16 cellular contexts compared by ENCODE assay signal in the genomic region with DNA sequence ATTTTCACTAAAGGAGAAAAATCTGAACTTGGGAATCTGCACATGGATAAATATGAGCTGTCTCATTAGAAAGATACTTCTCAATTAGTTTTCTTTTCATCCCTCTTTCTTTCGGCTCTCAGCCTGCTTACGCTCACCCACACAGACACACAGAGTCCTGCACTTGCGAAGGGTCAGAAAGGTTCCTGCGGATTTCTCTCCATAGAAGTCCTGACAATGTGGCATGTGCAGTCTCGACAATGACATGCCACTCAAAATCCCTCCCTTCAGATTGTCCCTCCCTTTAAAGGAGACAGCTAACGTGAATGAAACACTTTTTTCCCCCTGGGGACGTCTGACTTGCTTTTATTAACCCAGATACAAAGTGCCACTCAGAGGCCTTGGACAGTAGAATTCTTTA.
"Had no signal": no experiment of that assay in that cellular context is flagged by ENCODE, and none has a peak within 500 bp of the region (broad histone marks: within the 10 kb centered on the region; RNA-seq: fewer than 3 reads in every experiment).

No MANE protein-coding gene starts in this region.

- DNase-seq: activated CD4-positive, alpha-beta T cell treated with anti-CD3 and anti-CD28 coated beads, Interleukin-2, amount 10 ng/mL, durations not matched to agents 24 days and 14 days; activated CD4-positive, CD25-positive, alpha-beta regulatory T cell; activated CD8-positive, alpha-beta memory T cell treated with anti-CD3 and anti-CD28 coated beads, Interleukin-2, amount 50 U/mL, for 4 hours; activated CD8-positive, alpha-beta T cell treated with anti-CD3 and anti-CD28 coated beads, Interleukin-2, amount 10 ng/mL, durations not matched to agents 7 days and 5 days; activated naive CD8-positive, alpha-beta T cell treated with anti-CD3 and anti-CD28 coated beads for 36 hours; activated T-cell treated with anti-CD3 and anti-CD28 coated beads, Interleukin-2, amount 50 U/mL, for 72 hours; amygdala; body of pancreas; effector memory CD4-positive, alpha-beta T cell; head of caudate nucleus; left colon; naive thymus-derived CD8-positive, alpha-beta T cell; SW 1271; thyroid gland had no signal

- H3K9me3 ChIP-seq: body of pancreas, thyroid gland had no signal

- ATAC-seq: activated CD8-positive, alpha-beta T cell treated with anti-CD3 and anti-CD28 coated beads, Interleukin-2, amount 10 ng/mL, durations not matched to agents 7 days and 5 days; activated T-cell treated with anti-CD3 and anti-CD28 coated beads, Interleukin-2, amount 50 U/mL, for 72 hours; body of pancreas; left colon; naive thymus-derived CD8-positive, alpha-beta T cell; stimulated activated effector memory CD8-positive, alpha-beta T cell treated with anti-CD3 and anti-CD28 coated beads, Interleukin-12 subunit alpha, Interleukin-12 subunit beta, amount 100 ng/mL, for 72 hours had no signal

- H3K4me1 ChIP-seq: body of pancreas, thyroid gland had no signal

- H3K27me3 ChIP-seq: body of pancreas, thyroid gland had no signal

- H3K27ac ChIP-seq: body of pancreas, thyroid gland had no signal

- H3K4me3 ChIP-seq: body of pancreas, thyroid gland had no signal

- H3K27ac Mint-ChIP-seq: activated CD4-positive, alpha-beta T cell treated with anti-CD3 and anti-CD28 coated beads, Interleukin-2, amount 10 ng/mL, durations not matched to agents 24 days and 14 days; activated CD8-positive, alpha-beta T cell treated with anti-CD3 and anti-CD28 coated beads, Interleukin-2, amount 10 ng/mL, durations not matched to agents 7 days and 5 days; activated naive CD8-positive, alpha-beta T cell treated with anti-CD3 and anti-CD28 coated beads for 36 hours; activated T-cell treated with anti-CD3 and anti-CD28 coated beads, Interleukin-2, amount 50 U/mL, for 72 hours; naive thymus-derived CD8-positive, alpha-beta T cell; stimulated activated effector memory CD8-positive, alpha-beta T cell treated with anti-CD3 and anti-CD28 coated beads, Interleukin-12 subunit alpha, Interleukin-12 subunit beta, amount 100 ng/mL, for 72 hours; T-helper 2 cell treated with Interferon-gamma antibody and Interleukin-4, amounts not matched to agents 5 μg/mL and 100 μg/mL, for 36 hours had no signal

- H3K36me3 ChIP-seq: thyroid gland had no signal

- H3K36me3 Mint-ChIP-seq: activated naive CD8-positive, alpha-beta T cell treated with anti-CD3 and anti-CD28 coated beads for 36 hours; naive thymus-derived CD8-positive, alpha-beta T cell; stimulated activated effector memory CD8-positive, alpha-beta T cell treated with anti-CD3 and anti-CD28 coated beads, Interleukin-12 subunit alpha, Interleukin-12 subunit beta, amount 100 ng/mL, for 72 hours had no signal

- H3K9me3 Mint-ChIP-seq: activated CD4-positive, alpha-beta T cell treated with anti-CD3 and anti-CD28 coated beads, Interleukin-2, amount 10 ng/mL, durations not matched to agents 24 days and 14 days; activated naive CD8-positive, alpha-beta T cell treated with anti-CD3 and anti-CD28 coated beads for 36 hours; activated T-cell treated with anti-CD3 and anti-CD28 coated beads, Interleukin-2, amount 50 U/mL, for 72 hours; naive thymus-derived CD8-positive, alpha-beta T cell; stimulated activated effector memory CD8-positive, alpha-beta T cell treated with anti-CD3 and anti-CD28 coated beads, Interleukin-12 subunit alpha, Interleukin-12 subunit beta, amount 100 ng/mL, for 72 hours; T-helper 2 cell treated with Interferon-gamma antibody and Interleukin-4, amounts not matched to agents 5 μg/mL and 100 μg/mL, for 36 hours had no signal

- H3K4me3 Mint-ChIP-seq: activated CD4-positive, alpha-beta T cell treated with anti-CD3 and anti-CD28 coated beads, Interleukin-2, amount 10 ng/mL, durations not matched to agents 24 days and 14 days; activated CD8-positive, alpha-beta T cell treated with anti-CD3 and anti-CD28 coated beads, Interleukin-2, amount 10 ng/mL, durations not matched to agents 7 days and 5 days; activated naive CD8-positive, alpha-beta T cell treated with anti-CD3 and anti-CD28 coated beads for 36 hours; activated T-cell treated with anti-CD3 and anti-CD28 coated beads, Interleukin-2, amount 50 U/mL, for 72 hours; naive thymus-derived CD8-positive, alpha-beta T cell; stimulated activated effector memory CD8-positive, alpha-beta T cell treated with anti-CD3 and anti-CD28 coated beads, Interleukin-12 subunit alpha, Interleukin-12 subunit beta, amount 100 ng/mL, for 72 hours; T-helper 2 cell treated with Interferon-gamma antibody and Interleukin-4, amounts not matched to agents 5 μg/mL and 100 μg/mL, for 36 hours had no signal

- H3K4me1 Mint-ChIP-seq: activated CD4-positive, alpha-beta T cell treated with anti-CD3 and anti-CD28 coated beads, Interleukin-2, amount 10 ng/mL, durations not matched to agents 24 days and 14 days; activated naive CD8-positive, alpha-beta T cell treated with anti-CD3 and anti-CD28 coated beads for 36 hours; naive thymus-derived CD8-positive, alpha-beta T cell; stimulated activated effector memory CD8-positive, alpha-beta T cell treated with anti-CD3 and anti-CD28 coated beads, Interleukin-12 subunit alpha, Interleukin-12 subunit beta, amount 100 ng/mL, for 72 hours had no signal
